Comparison of ENCODE assay signal across 1 cellular context in genomic region chr14:20697273-20698017, GRCh38.
TF ChIP-seq lines count a peak whose summit lies in the region.

No MANE protein-coding gene starts in this region.

TF ChIP-seq in K562, 482 proteins besides CTCF, POLR2A, EP300 and RAD21 (continues in another document):
- TF ChIP-seq BRD9 (IDR thresholded peaks at IDR 0.05; ENCODE audit: low read depth, partially characterized antibody) (no peak), E2F6 (IDR thresholded peaks at IDR 0.05; ENCODE audit: borderline replicate concordance in 1 of 2, extremely low read depth in 1 of 2, insufficient read depth in 1 of 2, insufficient read length in 1 of 2, low read depth in 1 of 2, low read length in 1 of 2, poor library complexity in 1 of 2, severe bottlenecking in 1 of 2) (no peak), HBP1 (CRISPR knock-in tag; IDR thresholded peaks at IDR 0.05) (no peak), TBL1XR1 (IDR thresholded peaks at IDR 0.05; ENCODE audit: low read length in 2 of 2) (no peak), SMAD1 (IDR thresholded peaks at IDR 0.05; ENCODE audit: low read depth, low read length, partially characterized antibody) (no peak), GABPB2 (CRISPR knock-in tag; conservative IDR thresholded peaks at IDR 0.05) (no peak), IRF1 (CRISPR knock-in tag; IDR thresholded peaks at IDR 0.05; ENCODE audit: borderline replicate concordance) (no peak), PYGO2 (tag; IDR thresholded peaks at IDR 0.05) (no peak), NFYB (IDR thresholded peaks at IDR 0.05; ENCODE audit: extremely low read depth, insufficient read length) (no peak), FOSL1 (tag; conservative IDR thresholded peaks at IDR 0.05) (no peak), ZNF77 (CRISPR knock-in tag; IDR thresholded peaks at IDR 0.05) (no peak), KDM4B (IDR thresholded peaks at IDR 0.05; ENCODE audit: borderline replicate concordance in 2 of 2, low read depth in 1 of 2) (no peak), PCBP1 (IDR thresholded peaks at IDR 0.05; ENCODE audit: low read depth, low read length, poor library complexity, severe bottlenecking) (no peak), ZNF311 (CRISPR knock-in tag; IDR thresholded peaks at IDR 0.05) (no peak), U2AF2 (optimal IDR thresholded peaks at IDR 0.05; ENCODE audit: low read depth, low read length) (no peak), ELF2 (CRISPR knock-in tag; IDR thresholded peaks at IDR 0.05) (no peak), MCM2 (IDR thresholded peaks at IDR 0.05; ENCODE audit: low read depth) (no peak), MLX (CRISPR knock-in tag; conservative IDR thresholded peaks at IDR 0.05) (no peak), POLR2H (tag; IDR thresholded peaks at IDR 0.05; ENCODE audit: low read depth) (no peak), TCF7 (IDR thresholded peaks at IDR 0.05; ENCODE audit: borderline replicate concordance) (no peak), JUNB (CRISPR knock-in tag; conservative IDR thresholded peaks at IDR 0.05) (no peak), ADNP (tag; IDR thresholded peaks at IDR 0.05) (no peak), MEIS2 (IDR thresholded peaks at IDR 0.05; ENCODE audit: partially characterized antibody) (peak; percentile 23), CBX8 (IDR thresholded peaks at IDR 0.05; ENCODE audit: borderline replicate concordance, extremely low read depth, low read depth, low read length, poor library complexity, severe bottlenecking) (no peak), ZNF586 (CRISPR knock-in tag; conservative IDR thresholded peaks at IDR 0.05) (no peak), ZBED1 (IDR thresholded peaks at IDR 0.05) (no peak), POLR2AphosphoS5 (IDR thresholded peaks at IDR 0.05; ENCODE audit: control insufficient read depth, insufficient read depth, low read depth, low read length) (no peak), NR2C2 (CRISPR knock-in tag; IDR thresholded peaks at IDR 0.05) (no peak), NR2C2 (tag; IDR thresholded peaks at IDR 0.05) (no peak), FUS (optimal IDR thresholded peaks at IDR 0.05; ENCODE audit: low read depth, low read length) (no peak), ZNF354B (CRISPR knock-in tag; IDR thresholded peaks at IDR 0.05) (no peak), STAT6 (CRISPR knock-in tag; IDR thresholded peaks at IDR 0.05) (no peak), MEF2A (IDR thresholded peaks at IDR 0.05; ENCODE audit: control insufficient read depth, low read depth, low read length) (no peak), ZNF644 (tag; IDR thresholded peaks at IDR 0.05; ENCODE audit: low read depth) (no peak), SETDB1 (IDR thresholded peaks at IDR 0.05; ENCODE audit: low read length) (no peak), CBX5 (IDR thresholded peaks at IDR 0.05; ENCODE audit: borderline replicate concordance, low read depth) (no peak), PTRF (tag; IDR thresholded peaks at IDR 0.05) (no peak), MYNN (IDR thresholded peaks at IDR 0.05) (no peak), MYNN (CRISPR knock-in tag; IDR thresholded peaks at IDR 0.05) (no peak), RBM15 (IDR thresholded peaks at IDR 0.05; ENCODE audit: insufficient read depth, low read length) (no peak), ZNF24 (IDR thresholded peaks at IDR 0.05) (no peak), ZNF253 (CRISPR knock-in tag; conservative IDR thresholded peaks at IDR 0.05) (no peak), ZC3H11A (IDR thresholded peaks at IDR 0.05; ENCODE audit: low read depth, low read length) (no peak), ELF4 (CRISPR knock-in tag; IDR thresholded peaks at IDR 0.05) (no peak), CBFA2T2 (conservative IDR thresholded peaks at IDR 0.05) (peak; percentile 61), ZFPM2 (CRISPR knock-in tag; IDR thresholded peaks at IDR 0.05) (no peak), ZNF347 (CRISPR knock-in tag; IDR thresholded peaks at IDR 0.05; ENCODE audit: low read depth) (no peak), ZSCAN32 (CRISPR knock-in tag; IDR thresholded peaks at IDR 0.05) (no peak), NFE2L1 (tag; IDR thresholded peaks at IDR 0.05; ENCODE audit: borderline replicate concordance, low read depth) (no peak), HDAC2 (IDR thresholded peaks at IDR 0.05) (0 out of 2 replicates have a peak, but pooled peaks have one; percentile 22), KLF1 (tag; IDR thresholded peaks at IDR 0.05) (no peak), ARNT (IDR thresholded peaks at IDR 0.05) (no peak), ARID1B (IDR thresholded peaks at IDR 0.05) (peak; percentile 84), FOXA3 (CRISPR knock-in tag; conservative IDR thresholded peaks at IDR 0.05 in 1 of 2, IDR thresholded peaks at IDR 0.05 in 1 of 2) (no peak), ZNF263 (CRISPR knock-in tag; IDR thresholded peaks at IDR 0.05; ENCODE audit: borderline replicate concordance) (no peak), CHCHD3 (CRISPR knock-in tag; IDR thresholded peaks at IDR 0.05) (no peak), SMARCA5 (IDR thresholded peaks at IDR 0.05) (no peak), ZNF668 (CRISPR knock-in tag; IDR thresholded peaks at IDR 0.05) (no peak), ZNF41 (CRISPR knock-in tag; conservative IDR thresholded peaks at IDR 0.05) (no peak), FOXJ3 (CRISPR knock-in tag; IDR thresholded peaks at IDR 0.05) (no peak), ZBTB1 (CRISPR knock-in tag; IDR thresholded peaks at IDR 0.05; ENCODE audit: borderline replicate concordance, low read depth) (no peak)
- TF ChIP-seq, protein P1, sequence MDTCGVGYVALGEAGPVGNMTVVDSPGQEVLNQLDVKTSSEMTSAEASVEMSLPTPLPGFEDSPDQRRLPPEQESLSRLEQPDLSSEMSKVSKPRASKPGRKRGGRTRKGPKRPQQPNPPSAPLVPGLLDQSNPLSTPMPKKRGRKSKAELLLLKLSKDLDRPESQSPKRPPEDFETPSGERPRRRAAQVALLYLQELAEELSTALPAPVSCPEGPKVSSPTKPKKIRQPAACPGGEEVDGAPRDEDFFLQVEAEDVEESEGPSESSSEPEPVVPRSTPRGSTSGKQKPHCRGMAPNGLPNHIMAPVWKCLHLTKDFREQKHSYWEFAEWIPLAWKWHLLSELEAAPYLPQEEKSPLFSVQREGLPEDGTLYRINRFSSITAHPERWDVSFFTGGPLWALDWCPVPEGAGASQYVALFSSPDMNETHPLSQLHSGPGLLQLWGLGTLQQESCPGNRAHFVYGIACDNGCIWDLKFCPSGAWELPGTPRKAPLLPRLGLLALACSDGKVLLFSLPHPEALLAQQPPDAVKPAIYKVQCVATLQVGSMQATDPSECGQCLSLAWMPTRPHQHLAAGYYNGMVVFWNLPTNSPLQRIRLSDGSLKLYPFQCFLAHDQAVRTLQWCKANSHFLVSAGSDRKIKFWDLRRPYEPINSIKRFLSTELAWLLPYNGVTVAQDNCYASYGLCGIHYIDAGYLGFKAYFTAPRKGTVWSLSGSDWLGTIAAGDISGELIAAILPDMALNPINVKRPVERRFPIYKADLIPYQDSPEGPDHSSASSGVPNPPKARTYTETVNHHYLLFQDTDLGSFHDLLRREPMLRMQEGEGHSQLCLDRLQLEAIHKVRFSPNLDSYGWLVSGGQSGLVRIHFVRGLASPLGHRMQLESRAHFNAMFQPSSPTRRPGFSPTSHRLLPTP (IDR thresholded peaks at IDR 0.05; ENCODE audit: borderline replicate concordance, extremely low read depth, insufficient read length) = no peak
- TF ChIP-seq, protein P2, sequence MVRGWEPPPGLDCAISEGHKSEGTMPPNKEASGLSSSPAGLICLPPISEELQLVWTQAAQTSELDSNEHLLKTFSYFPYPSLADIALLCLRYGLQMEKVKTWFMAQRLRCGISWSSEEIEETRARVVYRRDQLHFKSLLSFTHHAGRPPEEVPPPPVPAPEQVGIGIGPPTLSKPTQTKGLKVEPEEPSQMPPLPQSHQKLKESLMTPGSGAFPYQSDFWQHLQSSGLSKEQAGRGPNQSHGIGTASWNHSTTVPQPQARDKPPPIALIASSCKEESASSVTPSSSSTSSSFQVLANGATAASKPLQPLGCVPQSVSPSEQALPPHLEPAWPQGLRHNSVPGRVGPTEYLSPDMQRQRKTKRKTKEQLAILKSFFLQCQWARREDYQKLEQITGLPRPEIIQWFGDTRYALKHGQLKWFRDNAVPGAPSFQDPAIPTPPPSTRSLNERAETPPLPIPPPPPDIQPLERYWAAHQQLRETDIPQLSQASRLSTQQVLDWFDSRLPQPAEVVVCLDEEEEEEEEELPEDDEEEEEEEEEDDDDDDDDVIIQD (CRISPR knock-in tag; IDR thresholded peaks at IDR 0.05) = no peak
- TF ChIP-seq, protein P3, sequence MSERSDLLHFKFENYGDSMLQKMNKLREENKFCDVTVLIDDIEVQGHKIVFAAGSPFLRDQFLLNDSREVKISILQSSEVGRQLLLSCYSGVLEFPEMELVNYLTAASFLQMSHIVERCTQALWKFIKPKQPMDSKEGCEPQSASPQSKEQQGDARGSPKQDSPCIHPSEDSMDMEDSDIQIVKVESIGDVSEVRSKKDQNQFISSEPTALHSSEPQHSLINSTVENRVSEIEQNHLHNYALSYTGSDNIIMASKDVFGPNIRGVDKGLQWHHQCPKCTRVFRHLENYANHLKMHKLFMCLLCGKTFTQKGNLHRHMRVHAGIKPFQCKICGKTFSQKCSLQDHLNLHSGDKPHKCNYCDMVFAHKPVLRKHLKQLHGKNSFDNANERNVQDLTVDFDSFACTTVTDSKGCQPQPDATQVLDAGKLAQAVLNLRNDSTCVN (CRISPR knock-in tag; IDR thresholded peaks at IDR 0.05) = no peak
- TF ChIP-seq, protein P4, sequence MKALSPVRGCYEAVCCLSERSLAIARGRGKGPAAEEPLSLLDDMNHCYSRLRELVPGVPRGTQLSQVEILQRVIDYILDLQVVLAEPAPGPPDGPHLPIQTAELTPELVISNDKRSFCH (CRISPR knock-in tag; IDR thresholded peaks at IDR 0.05) = no peak
- TF ChIP-seq, protein P4 (tag; IDR thresholded peaks at IDR 0.05) = no peak
- TF ChIP-seq, protein P5, sequence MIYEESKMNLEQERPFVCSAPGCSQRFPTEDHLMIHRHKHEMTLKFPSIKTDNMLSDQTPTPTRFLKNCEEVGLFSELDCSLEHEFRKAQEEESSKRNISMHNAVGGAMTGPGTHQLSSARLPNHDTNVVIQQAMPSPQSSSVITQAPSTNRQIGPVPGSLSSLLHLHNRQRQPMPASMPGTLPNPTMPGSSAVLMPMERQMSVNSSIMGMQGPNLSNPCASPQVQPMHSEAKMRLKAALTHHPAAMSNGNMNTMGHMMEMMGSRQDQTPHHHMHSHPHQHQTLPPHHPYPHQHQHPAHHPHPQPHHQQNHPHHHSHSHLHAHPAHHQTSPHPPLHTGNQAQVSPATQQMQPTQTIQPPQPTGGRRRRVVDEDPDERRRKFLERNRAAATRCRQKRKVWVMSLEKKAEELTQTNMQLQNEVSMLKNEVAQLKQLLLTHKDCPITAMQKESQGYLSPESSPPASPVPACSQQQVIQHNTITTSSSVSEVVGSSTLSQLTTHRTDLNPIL (CRISPR knock-in tag; IDR thresholded peaks at IDR 0.05) = no peak
- TF ChIP-seq, protein P6, sequence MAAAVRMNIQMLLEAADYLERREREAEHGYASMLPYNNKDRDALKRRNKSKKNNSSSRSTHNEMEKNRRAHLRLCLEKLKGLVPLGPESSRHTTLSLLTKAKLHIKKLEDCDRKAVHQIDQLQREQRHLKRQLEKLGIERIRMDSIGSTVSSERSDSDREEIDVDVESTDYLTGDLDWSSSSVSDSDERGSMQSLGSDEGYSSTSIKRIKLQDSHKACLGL (CRISPR knock-in tag; IDR thresholded peaks at IDR 0.05; ENCODE audit: borderline replicate concordance, poor library complexity, severe bottlenecking) = no peak
